ENCODE assay signal across 12 cellular contexts in genomic region chr10:110822065-110822707, GRCh38. TPM values are rescaled to one million over a fixed set of nuclear protein-coding genes. Genes with fewer than 3 reads are reported as not detected.
DNase-seq lines count a peak whose midpoint lies in the region; ATAC-seq, FAIRE-seq and TF ChIP-seq lines count a peak whose summit lies in the region.
"Had no signal": no experiment of that assay in that cellular context is flagged by ENCODE, and none has a peak within 500 bp of the region (broad histone marks: within the 10 kb centered on the region; RNA-seq: fewer than 3 reads in every experiment).

No MANE protein-coding gene starts in this region.

- intact Hi-C loops in K562 (cut with micrococcal nuclease): loop anchor here (5.0 kb wide), 1 partner anchor 70 kb away; no protein-coding TSS in a partner anchor

- no peak overlapping the region for H3K27ac ChIP-seq in K562 (ENCODE audit: extremely low read depth, low read depth, low read length)
- H3K27ac ChIP-seq: KMS-11 had no signal

- no peak for TF ChIP-seq EP300 in K562 (IDR thresholded peaks at IDR 0.05; ENCODE audit: low read length)

- H3K27me3 ChIP-seq in K562 (ENCODE audit: control insufficient read depth in 2 of 2, insufficient read depth in 2 of 2, low read length in 2 of 2): no peaks in the 10 kb centered on the region

- POLR2A ChIA-PET in K562 (lab: Yijun Ruan, JAX): interaction anchor here (0.6 kb wide), 1 partner anchor 54 kb away, joined by 3 read pairs; no protein-coding TSS in a partner anchor

- peaks cover 29% of the 10 kb centered on the region; the same call in 2 of the 3 replicates for H3K36me3 ChIP-seq in K562 (ENCODE audit: control insufficient read depth, insufficient read depth, low read length)

- DNase-seq in G401 (ENCODE audit: low spot score) (peak; percentile 81), K562 (ENCODE audit: extremely low read depth in 1 of 4, low spot score in 3 of 4) (peak in 2 of 4 experiments; percentile 15 to 38), left kidney (ENCODE audit: low read depth, low spot score) (peak; percentile 37), foreskin melanocyte (no peak), NCI-H748 treated with DMSO at 0.1 percent for 48 hours (lab: John Stamatoyannopoulos, UW) (no peak)
- DNase-seq: activated CD4-positive, alpha-beta memory T cell treated with anti-CD3 and anti-CD28 coated beads, Interleukin-2, amount 10 ng/mL, durations not matched to agents 7 days and 5 days; activated naive CD8-positive, alpha-beta T cell treated with anti-CD3 and anti-CD28 coated beads for 36 hours; NCI-H345 had no signal

- no peak overlapping the region for H3K4me3 Mint-ChIP-seq in stimulated activated memory B cell treated with anti-CD40 and anti-IgM and Interleukin-4, amounts not matched to agents 10 μg/mL and 1 μg/mL and 100 μg/mL, for 72 hours
- H3K4me3 Mint-ChIP-seq: activated CD4-positive, alpha-beta memory T cell treated with anti-CD3 and anti-CD28 coated beads, Interleukin-2, amount 10 ng/mL, durations not matched to agents 7 days and 5 days; activated naive CD8-positive, alpha-beta T cell treated with anti-CD3 and anti-CD28 coated beads for 36 hours had no signal

- H3K36me3 Mint-ChIP-seq in stimulated activated memory B cell treated with anti-CD40 and anti-IgM and Interleukin-4, amounts not matched to agents 10 μg/mL and 1 μg/mL and 100 μg/mL, for 72 hours: no peaks in the 10 kb centered on the region
- H3K36me3 Mint-ChIP-seq: activated naive CD8-positive, alpha-beta T cell treated with anti-CD3 and anti-CD28 coated beads for 36 hours had no signal

- H3K27ac Mint-ChIP-seq in stimulated activated memory B cell treated with anti-CD40 and anti-IgM and Interleukin-4, amounts not matched to agents 10 μg/mL and 1 μg/mL and 100 μg/mL, for 72 hours: peak overlapping the region; percentile 33
- H3K27ac Mint-ChIP-seq: activated CD4-positive, alpha-beta memory T cell treated with anti-CD3 and anti-CD28 coated beads, Interleukin-2, amount 10 ng/mL, durations not matched to agents 7 days and 5 days; activated naive CD8-positive, alpha-beta T cell treated with anti-CD3 and anti-CD28 coated beads for 36 hours had no signal

- TF ChIP-seq POLR2A in K562 (conservative IDR thresholded peaks at IDR 0.05): no peak

- no peaks in the 10 kb centered on the region for H3K27me3 Mint-ChIP-seq in stimulated activated memory B cell treated with anti-CD40 and anti-IgM and Interleukin-4, amounts not matched to agents 10 μg/mL and 1 μg/mL and 100 μg/mL, for 72 hours
- H3K27me3 Mint-ChIP-seq: activated CD4-positive, alpha-beta memory T cell treated with anti-CD3 and anti-CD28 coated beads, Interleukin-2, amount 10 ng/mL, durations not matched to agents 7 days and 5 days; activated naive CD8-positive, alpha-beta T cell treated with anti-CD3 and anti-CD28 coated beads for 36 hours had no signal

- H3K9me3 Mint-ChIP-seq in stimulated activated memory B cell treated with anti-CD40 and anti-IgM and Interleukin-4, amounts not matched to agents 10 μg/mL and 1 μg/mL and 100 μg/mL, for 72 hours: no peaks in the 10 kb centered on the region
- H3K9me3 Mint-ChIP-seq: activated CD4-positive, alpha-beta memory T cell treated with anti-CD3 and anti-CD28 coated beads, Interleukin-2, amount 10 ng/mL, durations not matched to agents 7 days and 5 days; activated naive CD8-positive, alpha-beta T cell treated with anti-CD3 and anti-CD28 coated beads for 36 hours had no signal

- CTCF ChIA-PET in K562 (lab: Yijun Ruan, JAX; ENCODE audit: low intra/inter-chr PET ratio): no interaction called here

- H4K20me1 ChIP-seq in K562 (replicated peaks; ENCODE audit: control insufficient read depth, insufficient read depth, low read length): no peaks in the 10 kb centered on the region

- TF ChIP-seq RAD21 in K562 (CRISPR knock-in tag; conservative IDR thresholded peaks at IDR 0.05 in 1 of 2, IDR thresholded peaks at IDR 0.05 in 1 of 2): peak; percentile 31 to 35

- no TSS peak for BruUV-seq in K562 (replicated peaks; lab: Mats Ljungman, UMichigan)

- H3K9me3 ChIP-seq in K562 (replicated peaks; ENCODE audit: control insufficient read depth, insufficient read depth, low read depth, low read length): no peaks in the 10 kb centered on the region

- no peaks in the 10 kb centered on the region for H3K9me1 ChIP-seq in K562 (ENCODE audit: control insufficient read depth, insufficient read depth, low read length)

- 14% methylated on average over 4 of the region's 4 CpGs for WGBS in K562 (ENCODE audit: insufficient coverage, low coverage, missing lambda C conversion rate)

- in situ Hi-C loops in G401 (cut with HindIII; ENCODE audit: low sequenced_read_pairs): loop anchor here (5.0 kb wide), 1 partner anchor 35 kb away; no protein-coding TSS in a partner anchor
- in situ Hi-C loops in K562 (cut with MboI): no loop called here

- ATAC-seq in K562 (peak; percentile 70), HG03095 (IDR thresholded peaks at IDR 0.05; ENCODE audit: unreplicated experiment) (no peak), GM21390 (IDR thresholded peaks at IDR 0.05; ENCODE audit: unreplicated experiment) (no peak)
- no peak for ATAC-seq in stimulated activated memory B cell treated with anti-CD40 and anti-IgM and Interleukin-4, amounts not matched to agents 10 μg/mL and 1 μg/mL and 100 μg/mL, for 72 hours

- FAIRE-seq in K562 (lab: Jason Lieb, UNC): peak; percentile 23

- no peak overlapping the region for H3K4me3 ChIP-seq in K562

- peaks cover 45% of the 10 kb centered on the region for H3K4me1 Mint-ChIP-seq in stimulated activated memory B cell treated with anti-CD40 and anti-IgM and Interleukin-4, amounts not matched to agents 10 μg/mL and 1 μg/mL and 100 μg/mL, for 72 hours

- no peak for TF ChIP-seq CTCF in K562 (IDR thresholded peaks at IDR 0.05 in 2 of 3, conservative IDR thresholded peaks at IDR 0.05 in 1 of 3; ENCODE audit: insufficient read depth in 2 of 3, low read depth in 1 of 3, low read length in 3 of 3)

- H3K4me2 ChIP-seq in K562 (ENCODE audit: insufficient read depth, low read length): no peak overlapping the region
- H3K4me2 ChIP-seq: KMS-11 had no signal

- H3K4me1 ChIP-seq in K562 (replicated peaks in 1 of 2; ENCODE audit: control insufficient read depth in 2 of 2, insufficient read depth in 2 of 2, low read length in 2 of 2): peaks cover 7 to 15% of the 10 kb centered on the region in 2 experiments; a peak in 4 of 5 replicates

- H3K9ac ChIP-seq in K562 (ENCODE audit: insufficient read depth in 1 of 2, low read depth in 2 of 2, low read length in 2 of 2): no peak overlapping the region
- H3K9ac ChIP-seq: KMS-11 had no signal

- no peaks in the 10 kb centered on the region for H3K79me2 ChIP-seq in K562 (ENCODE audit: control insufficient read depth, insufficient read depth, low read length)

- no peak overlapping the region for H2AFZ ChIP-seq in K562 (ENCODE audit: low read depth, low read length)

TF ChIP-seq in K562, 482 proteins besides CTCF, POLR2A, EP300 and RAD21 (continues in another document):
- TF ChIP-seq MEF2D (tag; conservative IDR thresholded peaks at IDR 0.05; ENCODE audit: low read depth) (peak; percentile 79; the same call in 1 of the 2 replicates), HMBOX1 (IDR thresholded peaks at IDR 0.05) (peak; percentile 45), VEZF1 (CRISPR knock-in tag; IDR thresholded peaks at IDR 0.05) (peak; percentile 21; the same call in 1 of the 2 replicates)

RNA-seq across cellular contexts. Expression of gene PDCD4, which starts 49.5 kb away (rescaled TPM):
- total RNA-seq in G401 (2014; rRNA removed; shearing (Covaris generic)): 10.8 and 43.0 TPM in 2 replicates
- total RNA-seq in K562 (2011; cell fraction: chromatin; rRNA removed; ENCODE audit: low replicate concordance): 9.1 and 68.5 TPM in 2 replicates
- total RNA-seq in K562 (2011; cell fraction: nucleolus; rRNA removed): 2.7 and 5.9 TPM in 2 replicates
- total RNA-seq in K562 (2011; cell fraction: nucleoplasm; rRNA removed): 15.7 and 17.2 TPM in 2 replicates
- total RNA-seq in K562 (2014; rRNA removed): 20.2 and 22.5 TPM in 2 replicates
- total RNA-seq in K562 (2014; rRNA removed; fragmentation: Illumina TruSeq; extraction: Trizol): 33.7 and 44.2 TPM in 2 replicates
- 15.9 and 18.3 TPM in 2 replicates for total RNA-seq in K562 (2015; rRNA removed; fragmentation: Illumina TruSeq; extraction: Trizol)
- 28.0 and 44.1 TPM in 2 replicates for total RNA-seq in K562 (2021)
- 28.1 and 40.2 TPM in 2 replicates for polyA plus RNA-seq in K562 (2011; rRNA removed)
- 2.7 and 13.3 TPM in 2 replicates for polyA plus RNA-seq in K562 (2011; cell fraction: cytosol; rRNA removed)
- 11.9 and 17.6 TPM in 2 replicates for polyA plus RNA-seq in K562 (2011; cell fraction: nucleus; rRNA removed)
- polyA plus RNA-seq in K562 (2012): 38.4 and 47.3 TPM in 2 replicates
- polyA plus RNA-seq in K562 (2014; fragmentation: Illumina TruSeq; extraction: Trizol): 38.0 and 38.2 TPM in 2 replicates
- 10 to 100 TPM; 12.9 to 18.1 TPM for polyA plus RNA-seq in K562 (2014; fragmentation: Nextera tagmentation; extraction: Ambion mirVana)
- polyA plus RNA-seq in K562 (2014; rRNA removed): 34.4 and 36.6 TPM in 2 replicates
- 37.7 and 52.1 TPM in 2 replicates for polyA minus RNA-seq in K562 (2011; rRNA and poly(A)+ RNA removed)
- polyA minus RNA-seq in K562 (2011; cell fraction: cytosol; rRNA and poly(A)+ RNA removed): 14.9 and 17.9 TPM in 2 replicates
- 11.0 and 21.5 TPM in 2 replicates for polyA minus RNA-seq in K562 (2011; cell fraction: nucleus; rRNA and poly(A)+ RNA removed)

Comparison
In these comparisons a context has a peak if more than half of its experiments do, and no peak if none do; other contexts are left out.
1. DNase-seq: peak in G401 (single experiment) and left kidney (single experiment); none in foreskin melanocyte (single experiment) and NCI-H748 treated with DMSO at 0.1 percent for 48 hours (single experiment).